10 cellular contexts compared by ENCODE assay signal in the genomic region with DNA sequence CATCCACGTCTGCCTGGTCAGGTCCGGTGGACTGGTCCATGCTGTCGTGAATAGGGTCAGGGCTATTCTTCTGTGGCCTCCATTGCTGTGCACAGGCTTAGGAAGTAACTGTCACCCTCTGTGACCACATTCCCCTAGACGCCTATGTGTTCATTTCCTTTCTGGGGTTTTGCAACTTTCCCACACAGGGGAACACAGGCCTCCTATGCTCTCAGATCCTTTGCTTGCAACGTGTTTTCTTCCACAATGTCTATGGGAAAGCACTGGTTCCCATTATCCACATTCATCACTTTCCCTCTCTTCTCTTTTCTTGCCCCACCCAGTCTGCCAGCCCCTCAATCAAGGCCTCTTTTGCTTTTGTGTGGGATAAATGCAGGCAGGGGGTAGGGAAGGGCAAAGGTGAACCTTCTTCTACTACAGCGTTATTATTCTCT. TPM values are rescaled to one million over a fixed set of nuclear protein-coding genes. Genes with fewer than 3 reads are reported as not detected.
DNase-seq lines count a peak whose midpoint lies in the region; ATAC-seq and TF ChIP-seq lines count a peak whose summit lies in the region.
"Had no signal": no experiment of that assay in that cellular context is flagged by ENCODE, and none has a peak within 500 bp of the region (broad histone marks: within the 10 kb centered on the region; RNA-seq: fewer than 3 reads in every experiment).

No MANE protein-coding gene starts in this region.

- no CpG with 5 or more reads among the region's 6 CpGs for WGBS in trophoblast cell (ENCODE audit: extremely low coverage, insufficient coverage, insufficient read length)

- no peak overlapping the region for H2BK5ac ChIP-seq in trophoblast cell (ENCODE audit: low read depth, low read length, poor library complexity)

- TF ChIP-seq CTCF in neural crest cell (conservative IDR thresholded peaks at IDR 0.05), result no peak

- H3K18ac ChIP-seq in trophoblast cell (ENCODE audit: low read length), result no peak overlapping the region

- no peak overlapping the region for H4K91ac ChIP-seq in trophoblast cell (ENCODE audit: low read depth, low read length)

- no peaks in the 10 kb centered on the region for H3K79me2 ChIP-seq in trophoblast cell (ENCODE audit: control insufficient read depth, insufficient read depth, low read length, poor library complexity)

- H3K27me3 ChIP-seq in trophoblast cell (ENCODE audit: insufficient read depth, low read length), result no peaks in the 10 kb centered on the region

- H2AFZ ChIP-seq in trophoblast cell (ENCODE audit: insufficient read depth, low read length, poor library complexity), result no peak overlapping the region

- no peaks in the 10 kb centered on the region for H3K4me1 ChIP-seq in trophoblast cell (ENCODE audit: control insufficient read depth in 1 of 2, insufficient read depth in 2 of 2, low read length in 2 of 2)

- H3K23ac ChIP-seq in trophoblast cell (ENCODE audit: low read length), result no peak overlapping the region

- no peak overlapping the region for H2BK120ac ChIP-seq in trophoblast cell (ENCODE audit: insufficient read depth, low read length, poor library complexity)

- no peak overlapping the region for H2BK12ac ChIP-seq in trophoblast cell (ENCODE audit: low read length)

- CTCF ChIA-PET in activated CD4-positive, alpha-beta T cell treated with anti-CD3 and anti-CD28 coated beads for 36 hours (lab: Charles Lee), result no interaction called here

- intact Hi-C loops in activated CD4-positive, alpha-beta T cell treated with anti-CD3 and anti-CD28 coated beads for 36 hours (cut with DNase I, micrococcal nuclease), result no loop called here

- H4K8ac ChIP-seq in trophoblast cell (ENCODE audit: low read depth, low read length), result no peak overlapping the region

- H3K4me3 ChIP-seq in trophoblast cell (ENCODE audit: low read depth, low read length), result no peak overlapping the region

- peak overlapping the region; percentile 48 for H3K27ac Mint-ChIP-seq in activated CD4-positive, alpha-beta T cell treated with anti-CD3 and anti-CD28 coated beads for 36 hours
- H3K27ac Mint-ChIP-seq in neural crest cell (ENCODE audit: unreplicated experiment), result peak overlapping the region; percentile 48

- peaks cover 18% of the 10 kb centered on the region for H3K4me1 Mint-ChIP-seq in activated CD4-positive, alpha-beta T cell treated with anti-CD3 and anti-CD28 coated beads for 36 hours
- H3K4me1 Mint-ChIP-seq in neural crest cell, result peaks cover 12% of the 10 kb centered on the region

- no peaks in the 10 kb centered on the region for H3K79me1 ChIP-seq in trophoblast cell (ENCODE audit: low read length)

- H3K9me3 ChIP-seq in trophoblast cell (ENCODE audit: insufficient read depth, low read depth, low read length), result no peaks in the 10 kb centered on the region

- no peaks in the 10 kb centered on the region for H3K36me3 Mint-ChIP-seq in activated CD4-positive, alpha-beta T cell treated with anti-CD3 and anti-CD28 coated beads for 36 hours (ENCODE audit: low read depth)
- no peaks in the 10 kb centered on the region for H3K36me3 Mint-ChIP-seq in neural crest cell (ENCODE audit: low read depth)

- H3K27me3 Mint-ChIP-seq in activated CD4-positive, alpha-beta T cell treated with anti-CD3 and anti-CD28 coated beads for 36 hours, result no peaks in the 10 kb centered on the region
- no peaks in the 10 kb centered on the region for H3K27me3 Mint-ChIP-seq in neural crest cell (ENCODE audit: low read depth)

- H3K36me3 ChIP-seq in trophoblast cell (ENCODE audit: control insufficient read depth in 1 of 2, insufficient read depth in 2 of 2, low read length in 2 of 2), result no peaks in the 10 kb centered on the region

- H3K27ac ChIP-seq in trophoblast cell (ENCODE audit: low read depth, low read length), result no peak overlapping the region

- no peak overlapping the region for H2AK5ac ChIP-seq in trophoblast cell (ENCODE audit: low read length)

- ATAC-seq in activated CD4-positive, alpha-beta T cell treated with anti-CD3 and anti-CD28 coated beads for 36 hours, result peak; percentile 75
- ATAC-seq in GM21737 (IDR thresholded peaks at IDR 0.05; ENCODE audit: unreplicated experiment) (peak; percentile 50), HG03045 (IDR thresholded peaks at IDR 0.05; ENCODE audit: unreplicated experiment) (no peak)

- POLR2A ChIA-PET in activated CD4-positive, alpha-beta T cell treated with anti-CD3 and anti-CD28 coated beads for 36 hours (lab: Charles Lee), result no interaction called here

- H3K9ac ChIP-seq in trophoblast cell (ENCODE audit: low read length), result no peak overlapping the region

- H3K9me3 Mint-ChIP-seq in activated CD4-positive, alpha-beta T cell treated with anti-CD3 and anti-CD28 coated beads for 36 hours (ENCODE audit: low read depth), result no peaks in the 10 kb centered on the region
- H3K9me3 Mint-ChIP-seq in neural crest cell, result no peaks in the 10 kb centered on the region

- no peak overlapping the region for H3K4me3 Mint-ChIP-seq in activated CD4-positive, alpha-beta T cell treated with anti-CD3 and anti-CD28 coated beads for 36 hours
- H3K4me3 Mint-ChIP-seq in neural crest cell, result no peak overlapping the region

- no peak overlapping the region for H4K12ac ChIP-seq in trophoblast cell (ENCODE audit: low read depth, low read length)

- H3K4me2 ChIP-seq in trophoblast cell (ENCODE audit: low read length), result no peak overlapping the region

- H3K14ac ChIP-seq in trophoblast cell (ENCODE audit: low read length), result no peak overlapping the region

- peak; percentile 34 for DNase-seq in activated CD4-positive, alpha-beta T cell treated with anti-CD3 and anti-CD28 coated beads for 36 hours
- DNase-seq in activated CD4-positive, alpha-beta T cell treated with anti-CD3 and anti-CD28 coated beads for 1 hour, result no peak
- DNase-seq in NOMO-1 treated with dmso at 0.1 percent for 144 hours (lab: John Stamatoyannopoulos, UW; ENCODE audit: unreplicated experiment) (peak; percentile 69), neural crest cell (ENCODE audit: low read depth, low spot score) (no peak), trophoblast cell (no peak), NCI-H748 (lab: John Stamatoyannopoulos, UW; ENCODE audit: unreplicated experiment) (no peak)
- DNase-seq: NCI-H1092; stimulated activated CD4-positive, alpha-beta T cell treated with anti-CD3 and anti-CD28 coated beads, Interleukin-2, amount 100 ng/mL, for 48 hours had no signal

- no peak overlapping the region for H3K4ac ChIP-seq in trophoblast cell (ENCODE audit: low read depth, low read length)

RNA-seq across cellular contexts. Expression of a gene that starts 43.2 kb away (rescaled TPM):
- 10 to 100 TPM; 57.2 to 71.2 TPM for total RNA-seq in activated CD4-positive, alpha-beta T cell treated with anti-CD3 and anti-CD28 coated beads for 36 hours
- 65.3 and 67.2 TPM in 2 replicates for total RNA-seq in neural crest cell
- 76.0 and 76.3 TPM in 2 replicates for polyA plus RNA-seq in trophoblast cell (2013)

Comparison
In these comparisons a context has a peak if more than half of its experiments do, and no peak if none do; other contexts are left out.
1. DNase-seq: peak in activated CD4-positive, alpha-beta T cell treated with anti-CD3 and anti-CD28 coated beads for 36 hours (single experiment) and NOMO-1 treated with dmso at 0.1 percent for 144 hours (single experiment); none in activated CD4-positive, alpha-beta T cell treated with anti-CD3 and anti-CD28 coated beads for 1 hour (single experiment), neural crest cell (single experiment), trophoblast cell (0 of 2) and NCI-H748 (single experiment).